ENCODE assay signal across 11 cellular contexts in genomic region chr5:132261881-132262845, GRCh38. TPM values are rescaled to one million over a fixed set of nuclear protein-coding genes. Genes with fewer than 3 reads are reported as not detected.
DNase-seq lines count a peak whose midpoint lies in the region; ATAC-seq, FAIRE-seq and TF ChIP-seq lines count a peak whose summit lies in the region.
"Had no signal": no experiment of that assay in that cellular context is flagged by ENCODE, and none has a peak within 500 bp of the region (broad histone marks: within the 10 kb centered on the region; RNA-seq: fewer than 3 reads in every experiment).

No MANE protein-coding gene starts in this region.

- H3K27me3 ChIP-seq in trophoblast cell (ENCODE audit: insufficient read depth, low read length), result no peaks in the 10 kb centered on the region
- no peaks in the 10 kb centered on the region for H3K27me3 ChIP-seq in small intestine (ENCODE audit: control insufficient read depth in 2 of 2, insufficient read depth in 2 of 2, low read length in 2 of 2)

- no peak overlapping the region for H4K8ac ChIP-seq in trophoblast cell (ENCODE audit: low read depth, low read length)

- H3K9me3 ChIP-seq in trophoblast cell (ENCODE audit: insufficient read depth, low read depth, low read length), result no peaks in the 10 kb centered on the region
- no peaks in the 10 kb centered on the region for H3K9me3 ChIP-seq in small intestine (ENCODE audit: control insufficient read depth, low read depth)

- no peak overlapping the region for H2AK5ac ChIP-seq in trophoblast cell (ENCODE audit: low read length)

- no peak overlapping the region for H4K12ac ChIP-seq in trophoblast cell (ENCODE audit: low read depth, low read length)

- no peak overlapping the region for H2AFZ ChIP-seq in trophoblast cell (ENCODE audit: insufficient read depth, low read length, poor library complexity)

- H3K36me3 Mint-ChIP-seq in stimulated activated naive CD8-positive, alpha-beta T cell treated with anti-CD3 and anti-CD28 coated beads, Interleukin-15, Interleukin-2, amounts not matched to agents 100 ng/mL and 50 ng/mL, for 24 hours (ENCODE audit: low read depth), result no peaks in the 10 kb centered on the region
- peaks cover 20% of the 10 kb centered on the region for H3K36me3 Mint-ChIP-seq in chondrocyte (ENCODE audit: low read depth)

- no peaks in the 10 kb centered on the region for H3K9me3 Mint-ChIP-seq in stimulated activated naive CD8-positive, alpha-beta T cell treated with anti-CD3 and anti-CD28 coated beads, Interleukin-15, Interleukin-2, amounts not matched to agents 100 ng/mL and 50 ng/mL, for 24 hours
- no peaks in the 10 kb centered on the region for H3K9me3 Mint-ChIP-seq in chondrocyte (ENCODE audit: low read depth)
- H3K9me3 Mint-ChIP-seq: activated T-cell treated with anti-CD3 and anti-CD28 coated beads, Interleukin-2, amount 50 U/mL, for 4 hours had no signal

- no CpG with 5 or more reads among the region's 7 CpGs for WGBS in trophoblast cell (ENCODE audit: extremely low coverage, insufficient coverage, insufficient read length)
- 81 to 92% (median 89%) methylated on average over 7 of the region's 7 CpGs for WGBS in small intestine, 3 donors

- H3K79me1 ChIP-seq in trophoblast cell (ENCODE audit: low read length), result peaks cover 11% of the 10 kb centered on the region

- H2BK12ac ChIP-seq in trophoblast cell (ENCODE audit: low read length), result no peak overlapping the region

- peaks cover 5% of the 10 kb centered on the region for H3K79me2 ChIP-seq in trophoblast cell (ENCODE audit: control insufficient read depth, insufficient read depth, low read length, poor library complexity)

- H3K23ac ChIP-seq in trophoblast cell (ENCODE audit: low read length), result no peak overlapping the region

- H3K27ac ChIP-seq in trophoblast cell (ENCODE audit: low read depth, low read length), result no peak overlapping the region
- H3K27ac ChIP-seq in small intestine (ENCODE audit: low read depth in 1 of 2, low read length in 1 of 2), result no peak overlapping the region

- H3K4me3 Mint-ChIP-seq in stimulated activated naive CD8-positive, alpha-beta T cell treated with anti-CD3 and anti-CD28 coated beads, Interleukin-15, Interleukin-2, amounts not matched to agents 100 ng/mL and 50 ng/mL, for 24 hours, result no peak overlapping the region
- H3K4me3 Mint-ChIP-seq in chondrocyte (ENCODE audit: unreplicated experiment), result no peak overlapping the region
- H3K4me3 Mint-ChIP-seq: activated T-cell treated with anti-CD3 and anti-CD28 coated beads, Interleukin-2, amount 50 U/mL, for 4 hours had no signal

- peak overlapping the region; percentile 41 for H3K4me3 ChIP-seq in trophoblast cell (ENCODE audit: low read depth, low read length)
- H3K4me3 ChIP-seq in small intestine (ENCODE audit: low read depth in 1 of 2, low read length in 2 of 2), result no peak overlapping the region

- no peaks in the 10 kb centered on the region for H3K27me3 Mint-ChIP-seq in stimulated activated naive CD8-positive, alpha-beta T cell treated with anti-CD3 and anti-CD28 coated beads, Interleukin-15, Interleukin-2, amounts not matched to agents 100 ng/mL and 50 ng/mL, for 24 hours
- no peaks in the 10 kb centered on the region for H3K27me3 Mint-ChIP-seq in chondrocyte (ENCODE audit: low read depth)

- H3K4me2 ChIP-seq in trophoblast cell (ENCODE audit: low read length), result no peak overlapping the region

- DNase-seq in stimulated activated naive CD8-positive, alpha-beta T cell treated with anti-CD3 and anti-CD28 coated beads, Interleukin-15, Interleukin-2, amounts not matched to agents 100 U/mL and 50 U/mL, for 24 hours, result no peak
- DNase-seq in chondrocyte (ENCODE audit: low spot score) (peak; percentile 74), trophoblast cell (peak in 1 of 2 donors; percentile 25), frontal cortex (ENCODE audit: low spot score in 2 of 2) (no peak), small intestine (no peak), NK-92 (lab: John Stamatoyannopoulos, UW; ENCODE audit: unreplicated experiment) (no peak), NCI-H748 (lab: John Stamatoyannopoulos, UW; ENCODE audit: unreplicated experiment) (no peak)
- DNase-seq: activated T-cell treated with anti-CD3 and anti-CD28 coated beads, Interleukin-2, amount 50 U/mL, for 4 hours; kidney glomerular epithelial cell had no signal

- H3K14ac ChIP-seq in trophoblast cell (ENCODE audit: low read length), result no peak overlapping the region

- H3K18ac ChIP-seq in trophoblast cell (ENCODE audit: low read length), result no peak overlapping the region

- H2BK120ac ChIP-seq in trophoblast cell (ENCODE audit: insufficient read depth, low read length, poor library complexity), result no peak overlapping the region

- H3K4ac ChIP-seq in trophoblast cell (ENCODE audit: low read depth, low read length), result no peak overlapping the region

- ATAC-seq in stimulated activated naive CD8-positive, alpha-beta T cell treated with anti-CD3 and anti-CD28 coated beads, Interleukin-15, Interleukin-2, amounts not matched to agents 100 U/mL and 50 U/mL, for 24 hours, result no peak
- ATAC-seq: activated CD4-positive, CD25-positive, alpha-beta regulatory T cell treated with anti-CD3 and anti-CD28 coated beads, Interleukin-2, amount 50 U/mL, for 24 hours; activated T-cell treated with anti-CD3 and anti-CD28 coated beads, Interleukin-2, amount 50 U/mL, for 4 hours had no signal

- H3K9ac ChIP-seq in trophoblast cell (ENCODE audit: low read length), result no peak overlapping the region

- peaks cover 4 to 9% of the 10 kb centered on the region in 2 experiments for H3K36me3 ChIP-seq in trophoblast cell (ENCODE audit: control insufficient read depth in 1 of 2, insufficient read depth in 2 of 2, low read length in 2 of 2)
- no peaks in the 10 kb centered on the region for H3K36me3 ChIP-seq in small intestine (ENCODE audit: control insufficient read depth in 2 of 2, insufficient read depth in 2 of 2, low read length in 2 of 2)

- H3K27ac Mint-ChIP-seq in stimulated activated naive CD8-positive, alpha-beta T cell treated with anti-CD3 and anti-CD28 coated beads, Interleukin-15, Interleukin-2, amounts not matched to agents 100 ng/mL and 50 ng/mL, for 24 hours, result peak overlapping the region; percentile 17
- H3K27ac Mint-ChIP-seq in chondrocyte (ENCODE audit: unreplicated experiment), result peak overlapping the region; percentile 43

- FAIRE-seq in frontal cortex (lab: Jason Lieb, UNC) (no peak), small intestine (lab: Jason Lieb, UNC) (no peak)

- H3K4me1 Mint-ChIP-seq in stimulated activated naive CD8-positive, alpha-beta T cell treated with anti-CD3 and anti-CD28 coated beads, Interleukin-15, Interleukin-2, amounts not matched to agents 100 ng/mL and 50 ng/mL, for 24 hours (ENCODE audit: low read depth), result peaks cover 61% of the 10 kb centered on the region
- H3K4me1 Mint-ChIP-seq in chondrocyte (ENCODE audit: low read depth), result peaks cover 75% of the 10 kb centered on the region

- TF ChIP-seq CTCF in chondrocyte (IDR thresholded peaks at IDR 0.05), result no peak

- no peak overlapping the region for H4K91ac ChIP-seq in trophoblast cell (ENCODE audit: low read depth, low read length)

- H2BK5ac ChIP-seq in trophoblast cell (ENCODE audit: low read depth, low read length, poor library complexity), result no peak overlapping the region

- H3K4me1 ChIP-seq in trophoblast cell (ENCODE audit: control insufficient read depth in 1 of 2, insufficient read depth in 2 of 2, low read length in 2 of 2) (peaks cover 31 to 37% of the 10 kb centered on the region in 2 experiments), small intestine (ENCODE audit: control insufficient read depth in 2 of 2, insufficient read depth in 1 of 2, low read depth in 1 of 2, low read length in 1 of 2) (peaks cover 3 to 12% of the 10 kb centered on the region in 2 donors)

RNA-seq across cellular contexts. Expression of gene PDLIM4, which starts 4.7 kb away (rescaled TPM):
- total RNA-seq in chondrocyte (55.1 to 97.8 TPM (median 59.2 TPM) in 3 replicates), frontal cortex (2.0 TPM)
- polyA plus RNA-seq in trophoblast cell (2013), result 15.8 and 16.7 TPM in 2 replicates
- 10 to 100 TPM in 1 of 3 donors, 1 to 10 TPM in 2; 2.5 to 14.2 (median 5.9) TPM for polyA plus RNA-seq in small intestine

RNA-seq across cellular contexts. Expression of gene SLC22A4, which starts 32.0 kb away (rescaled TPM):
- total RNA-seq in chondrocyte (4.2 to 5.4 TPM (median 4.8 TPM) in 3 replicates), frontal cortex (1.6 TPM)
- polyA plus RNA-seq in trophoblast cell (2013), result 0.26 and 0.28 TPM in 2 replicates
- polyA plus RNA-seq in small intestine, result 1 to 10 TPM; 1.5 to 5.7 (median 4.2) TPM

RNA-seq across cellular contexts. Expression of gene P4HA2, which starts 34.5 kb away (rescaled TPM):
- total RNA-seq in chondrocyte (261 to 304 TPM (median 302 TPM) in 3 replicates), frontal cortex (13.9 TPM)
- 31.5 and 32.0 TPM in 2 replicates for polyA plus RNA-seq in trophoblast cell (2013)
- polyA plus RNA-seq in small intestine, result 10 to 100 TPM; 15.7 to 24.8 (median 19.1) TPM

Comparison
In these comparisons a context has a peak if more than half of its experiments do, and no peak if none do; other contexts are left out.
1. RNA of gene PDLIM4, which starts 4.7 kb away (total RNA-seq): 55.1 to 97.8 TPM in chondrocyte; 2.0 TPM in frontal cortex (single experiment); every median in the first group is over 10 times any median in the second.
2. RNA of gene P4HA2, which starts 34.5 kb away (total RNA-seq): 261 to 304 TPM in chondrocyte; 13.9 TPM in frontal cortex (single experiment); every median in the first group is over 10 times any median in the second.